In genomic region chr20:56708991-56709390, GRCh38 we compare ENCODE assay signal across 23 cellular contexts.
"Had no signal": no experiment of that assay in that cellular context is flagged by ENCODE, and none has a peak within 500 bp of the region (broad histone marks: within the 10 kb centered on the region; RNA-seq: fewer than 3 reads in every experiment).

No MANE protein-coding gene starts in this region.

- H3K4me3 ChIP-seq: coronary artery, dorsolateral prefrontal cortex, esophagus muscularis mucosa, gastroesophageal sphincter, heart left ventricle, hepatocyte, left lung, lower lobe of right lung, mucosa of descending colon had no signal

- H3K79me2 ChIP-seq: hepatocyte had no signal

- H3K27me3 ChIP-seq: foreskin keratinocyte, hepatocyte had no signal

- H3K27ac Mint-ChIP-seq: immature natural killer cell, mesothelial cell of epicardium had no signal

- H3K9me3 ChIP-seq: esophagus muscularis mucosa, gastroesophageal sphincter, heart left ventricle, left lung, lower lobe of right lung, mucosa of descending colon had no signal

- H3K4me1 Mint-ChIP-seq: immature natural killer cell had no signal

- H3K4me2 ChIP-seq: hepatocyte had no signal

- H3K36me3 ChIP-seq: esophagus muscularis mucosa, gastroesophageal sphincter, heart left ventricle, left lung, lower lobe of right lung had no signal

- H3K4me3 Mint-ChIP-seq: immature natural killer cell, mesothelial cell of epicardium had no signal

- ATAC-seq: foreskin keratinocyte, gastroesophageal sphincter, heart left ventricle, left cardiac atrium, left lung, left ventricle myocardium superior, lower lobe of right lung, mucosa of descending colon had no signal

- H3K4me1 ChIP-seq: esophagus muscularis mucosa, foreskin keratinocyte, gastroesophageal sphincter, heart left ventricle, left lung, lower lobe of right lung had no signal

- H3K27ac ChIP-seq: coronary artery, dorsolateral prefrontal cortex, esophagus muscularis mucosa, foreskin keratinocyte, gastroesophageal sphincter, heart left ventricle, hepatocyte, left lung, lower lobe of right lung had no signal

- H3K36me3 Mint-ChIP-seq: immature natural killer cell, mesothelial cell of epicardium had no signal

- H3K9me3 Mint-ChIP-seq: mesothelial cell of epicardium had no signal

- DNase-seq: dermis blood vessel endothelial cell; dorsolateral prefrontal cortex; effector CD4-positive, alpha-beta T cell; effector memory CD4-positive, alpha-beta T cell; foreskin keratinocyte; heart left ventricle; hypothalamus; immature natural killer cell; islet precursor cell; left cardiac atrium; left lung; left ventricle myocardium superior; lower lobe of right lung; mesenchymal stem cell; mucosa of descending colon had no signal

- FAIRE-seq: colon, endothelial cell of umbilical vein, frontal cortex had no signal

- H2AFZ ChIP-seq: hepatocyte had no signal
